ENCODE assay signal across 18 cellular contexts in genomic region chr11:75516140-75516539, GRCh38. TPM values are rescaled to one million over a fixed set of nuclear protein-coding genes. Genes with fewer than 3 reads are reported as not detected.
DNase-seq lines count a peak whose midpoint lies in the region; ATAC-seq lines count a peak whose summit lies in the region.
"Had no signal": no experiment of that assay in that cellular context is flagged by ENCODE, and none has a peak within 500 bp of the region (broad histone marks: within the 10 kb centered on the region; RNA-seq: fewer than 3 reads in every experiment).

No MANE protein-coding gene starts in this region.

- DNase-seq in T-helper 17 cell = no peak
- DNase-seq in memory B cell (ENCODE audit: low spot score in 2 of 2) = no peak
- no peak for DNase-seq in stimulated activated effector memory CD8-positive, alpha-beta T cell treated with anti-CD3 and anti-CD28 coated beads, Interleukin-12 subunit alpha, Interleukin-12 subunit beta, amount 100 ng/mL, for 72 hours (ENCODE audit: low spot score in 2 of 2)
- DNase-seq in iPS-NIHi7 (ENCODE audit: extremely low spot score) = no peak
- no peak for DNase-seq in NCI-H526 (lab: John Stamatoyannopoulos, UW)
- DNase-seq: BE2C; CD8-positive, alpha-beta T cell; KG1; NCI-H1092 treated with DMSO at 0.1 percent for 48 hours; NCI-H1436 treated with DMSO at 0.1 percent for 48 hours; NCI-H1930; PC-9; SHP77 treated with DMSO at 0.1 percent for 48 hours had no signal

- peaks cover 0 to 13% (median 7%) of the 10 kb centered on the region in 11 experiments; a peak in 12 of 22 replicates for H3K9me3 ChIP-seq in BLaER1 treated with 17β-estradiol and CSF1 and Interleukin-3, amounts not matched to agents 10 nM and 100 nM (replicated peaks in 1 of 11)
- no peaks in the 10 kb centered on the region for H3K9me3 ChIP-seq in T-helper 17 cell (ENCODE audit: control insufficient read depth, low read length, poor library complexity, severe bottlenecking)
- H3K9me3 ChIP-seq: BE2C had no signal

- peaks cover 45% of the 10 kb centered on the region for H3K4me1 Mint-ChIP-seq in T-helper 17 cell
- peaks cover 57% of the 10 kb centered on the region for H3K4me1 Mint-ChIP-seq in memory B cell
- H3K4me1 Mint-ChIP-seq in stimulated activated effector memory CD8-positive, alpha-beta T cell treated with anti-CD3 and anti-CD28 coated beads, Interleukin-12 subunit alpha, Interleukin-12 subunit beta, amount 100 ng/mL, for 72 hours = peaks cover 40% of the 10 kb centered on the region

- H3K4me3 ChIP-seq in BLaER1 treated with 17β-estradiol and CSF1 and Interleukin-3, amounts not matched to agents 10 nM and 100 nM = no peak overlapping the region
- H3K4me3 ChIP-seq: PC-9, SK-N-MC had no signal

- peak overlapping the region; percentile 87 for H3K27ac Mint-ChIP-seq in T-helper 17 cell
- no peak overlapping the region for H3K27ac Mint-ChIP-seq in memory B cell
- H3K27ac Mint-ChIP-seq in stimulated activated effector memory CD8-positive, alpha-beta T cell treated with anti-CD3 and anti-CD28 coated beads, Interleukin-12 subunit alpha, Interleukin-12 subunit beta, amount 100 ng/mL, for 72 hours = peak overlapping the region; percentile 52
- H3K27ac Mint-ChIP-seq: CD8-positive, alpha-beta T cell had no signal

- peak overlapping the region in 9 of 11 experiments; percentile 66 to 82 (median 78); a peak in 7 of 22 replicates for H3K4me2 ChIP-seq in BLaER1 treated with 17β-estradiol and CSF1 and Interleukin-3, amounts not matched to agents 10 nM and 100 nM
- H3K4me2 ChIP-seq: PC-9 had no signal

- no peaks in the 10 kb centered on the region for H3K9me3 Mint-ChIP-seq in memory B cell
- H3K9me3 Mint-ChIP-seq in stimulated activated effector memory CD8-positive, alpha-beta T cell treated with anti-CD3 and anti-CD28 coated beads, Interleukin-12 subunit alpha, Interleukin-12 subunit beta, amount 100 ng/mL, for 72 hours = no peaks in the 10 kb centered on the region
- H3K9me3 Mint-ChIP-seq: CD8-positive, alpha-beta T cell had no signal

- no peak for ATAC-seq in T-helper 17 cell
- no peak for ATAC-seq in memory B cell (ENCODE audit: low read depth)
- ATAC-seq in stimulated activated effector memory CD8-positive, alpha-beta T cell treated with anti-CD3 and anti-CD28 coated beads, Interleukin-12 subunit alpha, Interleukin-12 subunit beta, amount 100 ng/mL, for 72 hours = no peak
- no peak for ATAC-seq in HG02852 (IDR thresholded peaks at IDR 0.05; ENCODE audit: unreplicated experiment)
- ATAC-seq: CD8-positive, alpha-beta T cell; HCT116 had no signal

- 0 out of 22 replicates have a peak overlapping the region, but pooled peaks of 1 of the 11 experiments have one; percentile 18 for H3K27ac ChIP-seq in BLaER1 treated with 17β-estradiol and CSF1 and Interleukin-3, amounts not matched to agents 10 nM and 100 nM
- H3K27ac ChIP-seq: PC-9, RWPE1, SK-N-MC had no signal

- H3K4me3 Mint-ChIP-seq in T-helper 17 cell (no peak overlapping the region), memory B cell (peak overlapping the region; percentile 77)
- H3K4me3 Mint-ChIP-seq in stimulated activated effector memory CD8-positive, alpha-beta T cell treated with anti-CD3 and anti-CD28 coated beads, Interleukin-12 subunit alpha, Interleukin-12 subunit beta, amount 100 ng/mL, for 72 hours = no peak overlapping the region
- H3K4me3 Mint-ChIP-seq: CD8-positive, alpha-beta T cell had no signal

- H3K36me3 Mint-ChIP-seq in T-helper 17 cell (ENCODE audit: low read depth) = peaks cover 2% of the 10 kb centered on the region
- H3K36me3 Mint-ChIP-seq in memory B cell = no peaks in the 10 kb centered on the region
- H3K36me3 Mint-ChIP-seq in stimulated activated effector memory CD8-positive, alpha-beta T cell treated with anti-CD3 and anti-CD28 coated beads, Interleukin-12 subunit alpha, Interleukin-12 subunit beta, amount 100 ng/mL, for 72 hours = no peaks in the 10 kb centered on the region
- H3K36me3 Mint-ChIP-seq: CD8-positive, alpha-beta T cell had no signal

- H3K4me1 ChIP-seq in BLaER1 treated with 17β-estradiol and CSF1 and Interleukin-3, amounts not matched to agents 10 nM and 100 nM = peaks cover 29 to 61% (median 54%) of the 10 kb centered on the region in 10 experiments
- H3K4me1 ChIP-seq: BE2C had no signal

- no peaks in the 10 kb centered on the region for H3K27me3 ChIP-seq in BLaER1 treated with 17β-estradiol and CSF1 and Interleukin-3, amounts not matched to agents 10 nM and 100 nM
- H3K27me3 ChIP-seq: BE2C had no signal

- no peaks in the 10 kb centered on the region for H3K27me3 Mint-ChIP-seq in T-helper 17 cell
- no peaks in the 10 kb centered on the region for H3K27me3 Mint-ChIP-seq in memory B cell

- H3K36me3 ChIP-seq in BLaER1 treated with 17β-estradiol and CSF1 and Interleukin-3, amounts not matched to agents 10 nM and 100 nM = peaks cover 0 to 4% (median 0%) of the 10 kb centered on the region in 11 experiments; a peak in 5 of 22 replicates
- H3K36me3 ChIP-seq: BE2C had no signal

- no peak overlapping the region for H3K9ac ChIP-seq in BLaER1 treated with 17β-estradiol and CSF1 and Interleukin-3, amounts not matched to agents 10 nM and 100 nM

- peaks cover 0 to 53% (median 7%) of the 10 kb centered on the region in 11 experiments; a peak in 9 of 22 replicates for H4K20me1 ChIP-seq in BLaER1 treated with 17β-estradiol and CSF1 and Interleukin-3, amounts not matched to agents 10 nM and 100 nM

RNA-seq across cellular contexts. Expression of gene GDPD5, which starts 9.6 kb away (rescaled TPM):
- total RNA-seq in T-helper 17 cell = 100 to 1,000 TPM in 1 of 2 donors, 10 to 100 TPM in 1; 77.3 to 108 TPM

RNA-seq across cellular contexts. Expression of gene SERPINH1, which starts 45.9 kb away (rescaled TPM):
- 1 to 10 TPM; 3.5 to 3.6 TPM for total RNA-seq in T-helper 17 cell
